ENCODE assay signal across 8 cellular contexts in the genomic region with DNA sequence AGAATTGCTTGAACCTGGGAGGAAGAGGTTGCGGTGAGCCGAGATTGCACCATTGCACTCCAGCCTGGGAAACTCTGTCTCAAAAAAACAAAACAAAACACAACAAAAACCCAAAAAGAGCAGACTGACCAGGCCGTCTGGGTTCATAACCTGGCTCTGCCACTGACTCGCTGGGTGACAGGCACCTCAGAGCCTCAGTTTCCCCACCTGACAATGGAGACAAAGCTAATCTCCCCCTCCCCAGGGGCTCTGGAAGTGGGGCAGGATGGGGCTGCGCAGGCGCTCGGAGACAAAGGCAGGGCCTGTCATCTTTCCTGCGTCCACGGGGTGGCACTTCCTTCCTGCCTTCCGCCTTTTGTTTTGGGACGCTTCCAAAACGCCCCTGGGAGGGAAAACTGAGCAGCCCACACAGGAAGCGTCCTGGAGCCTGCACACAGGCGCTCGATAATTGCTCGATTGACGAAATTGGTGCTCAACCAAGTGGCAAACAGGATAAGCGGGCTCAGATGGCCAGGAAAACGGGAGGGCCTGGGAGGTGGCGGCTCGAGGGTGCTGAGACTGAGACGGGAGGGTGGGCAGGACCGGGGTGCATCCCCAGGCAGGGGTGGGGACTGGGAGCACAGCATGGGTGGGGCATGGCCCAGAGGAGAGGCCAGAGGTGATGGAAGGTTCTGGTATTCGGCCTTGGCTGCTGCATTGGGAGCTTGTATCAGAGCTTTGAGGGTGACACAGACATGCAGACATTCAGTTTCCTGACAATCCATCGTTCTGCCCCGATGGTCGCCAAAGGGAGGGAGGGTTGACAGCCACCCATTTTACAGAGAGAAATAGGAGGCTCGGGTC. TPM values are rescaled to one million over a fixed set of nuclear protein-coding genes. Genes with fewer than 3 reads are reported as not detected.
DNase-seq lines count a peak whose midpoint lies in the region; ATAC-seq and TF ChIP-seq lines count a peak whose summit lies in the region.

No MANE protein-coding gene starts in this region.

- no peaks in the 10 kb centered on the region for H3K27me3 Mint-ChIP-seq in activated naive CD4-positive, alpha-beta T cell treated with anti-CD3 and anti-CD28 coated beads, Interleukin-2, amount 50 U/mL, for 24 hours
- peaks cover 26% of the 10 kb centered on the region for H3K27me3 Mint-ChIP-seq in neural crest cell (ENCODE audit: low read depth)

- H3K4me1 Mint-ChIP-seq in activated naive CD4-positive, alpha-beta T cell treated with anti-CD3 and anti-CD28 coated beads, Interleukin-2, amount 50 U/mL, for 24 hours: peaks cover 9% of the 10 kb centered on the region
- peaks cover 24% of the 10 kb centered on the region for H3K4me1 Mint-ChIP-seq in neural crest cell

- no peaks in the 10 kb centered on the region for H4K20me1 ChIP-seq in MM.1S (ENCODE audit: insufficient read depth, low read length)

- DNase-seq in DMS53 (lab: John Stamatoyannopoulos, UW): peak; percentile 83
- DNase-seq in MM.1S: peak; percentile 51
- peak; percentile 77 for DNase-seq in SK-MEL-5 (ENCODE audit: low read depth, low spot score)
- DNase-seq in neural crest cell (ENCODE audit: low read depth, low spot score): peak; percentile 69
- DNase-seq in thoracic aorta (ENCODE audit: low spot score): peak; percentile 63

- WGBS in gastroesophageal sphincter (ENCODE audit: low coverage in 1 of 2), 2 donors: 4 to 9% methylated on average over 7 to 14 of the region's 28 CpGs

- no peaks in the 10 kb centered on the region for H3K9me2 ChIP-seq in MM.1S (replicated peaks; ENCODE audit: insufficient read depth, low read length)

- ATAC-seq in gastroesophageal sphincter (peak; percentile 63), thoracic aorta (ENCODE audit: insufficient number of reproducible peaks, low FRiP score, low read depth) (peak; percentile 2), GM21717 (IDR thresholded peaks at IDR 0.05; ENCODE audit: unreplicated experiment) (no peak)

- H3K9me3 ChIP-seq in MM.1S (replicated peaks; ENCODE audit: insufficient read depth, low read length) (no peaks in the 10 kb centered on the region), gastroesophageal sphincter (no peaks in the 10 kb centered on the region), thoracic aorta (no peaks in the 10 kb centered on the region)

- peak; percentile 69 for TF ChIP-seq CTCF in MM.1S (IDR thresholded peaks at IDR 0.05; ENCODE audit: low read length)
- peak in 3 of 4 experiments; percentile 95 to 96 (median 96) for TF ChIP-seq CTCF in gastroesophageal sphincter (IDR thresholded peaks at IDR 0.05)
- TF ChIP-seq CTCF in neural crest cell (conservative IDR thresholded peaks at IDR 0.05): peak; percentile 75
- peak; percentile 88 for TF ChIP-seq CTCF in thoracic aorta (IDR thresholded peaks at IDR 0.05)

- no peak for TF ChIP-seq EP300 in gastroesophageal sphincter (IDR thresholded peaks at IDR 0.05)

- no peak overlapping the region for H3K27ac ChIP-seq in MM.1S (ENCODE audit: low read length)
- H3K27ac ChIP-seq in gastroesophageal sphincter: peak overlapping the region; percentile 80 to 97 (median 96)
- H3K27ac ChIP-seq in thoracic aorta: peak overlapping the region; percentile 96 to 99

- peak overlapping the region; percentile 85 for H3K4me3 Mint-ChIP-seq in activated naive CD4-positive, alpha-beta T cell treated with anti-CD3 and anti-CD28 coated beads, Interleukin-2, amount 50 U/mL, for 24 hours
- H3K4me3 Mint-ChIP-seq in neural crest cell: peak overlapping the region; percentile 87

- peaks cover 19% of the 10 kb centered on the region for H3F3A ChIP-seq in MM.1S (ENCODE audit: insufficient read depth, low read length)

- H2AFZ ChIP-seq in MM.1S (ENCODE audit: low read length): peak overlapping the region; percentile 86

- H3K27me3 ChIP-seq in MM.1S (replicated peaks; ENCODE audit: insufficient read depth, low read length) (no peaks in the 10 kb centered on the region), gastroesophageal sphincter (no peaks in the 10 kb centered on the region), thoracic aorta (replicated peaks; ENCODE audit: insufficient read depth) (no peaks in the 10 kb centered on the region)

- TF ChIP-seq POLR2A in gastroesophageal sphincter (IDR thresholded peaks at IDR 0.05): no peak

- H3K36me3 Mint-ChIP-seq in activated naive CD4-positive, alpha-beta T cell treated with anti-CD3 and anti-CD28 coated beads, Interleukin-2, amount 50 U/mL, for 24 hours: no peaks in the 10 kb centered on the region
- H3K36me3 Mint-ChIP-seq in neural crest cell (ENCODE audit: low read depth): peaks cover 10% of the 10 kb centered on the region

- in situ Hi-C loops in SK-MEL-5 (cut with HindIII; ENCODE audit: low pct_unique_long_range_greater_than_20kb, low sequenced_read_pairs): no loop called here

- no peaks in the 10 kb centered on the region for H3K36me3 ChIP-seq in MM.1S (replicated peaks; ENCODE audit: insufficient read depth, low read length)
- H3K36me3 ChIP-seq in gastroesophageal sphincter: no peaks in the 10 kb centered on the region
- H3K36me3 ChIP-seq in thoracic aorta: no peaks in the 10 kb centered on the region

- H3K79me2 ChIP-seq in MM.1S (ENCODE audit: low read length): no peaks in the 10 kb centered on the region

- H3K4me2 ChIP-seq in MM.1S (ENCODE audit: low read depth, low read length): peak overlapping the region; percentile 94

- peak overlapping the region; percentile 39; the same call in 1 of the 2 replicates for H3K9ac ChIP-seq in MM.1S (ENCODE audit: low read length)

- H3K27ac Mint-ChIP-seq in activated naive CD4-positive, alpha-beta T cell treated with anti-CD3 and anti-CD28 coated beads, Interleukin-2, amount 50 U/mL, for 24 hours: no peak overlapping the region
- H3K27ac Mint-ChIP-seq in neural crest cell (ENCODE audit: unreplicated experiment): peak overlapping the region; percentile 78

- H3K4me3 ChIP-seq in MM.1S (ENCODE audit: low read length) (peak overlapping the region; percentile 63), gastroesophageal sphincter (peak overlapping the region in 1 of 2 donors; percentile 35), thoracic aorta (peak overlapping the region; percentile 59)

- H3K9me3 Mint-ChIP-seq in activated naive CD4-positive, alpha-beta T cell treated with anti-CD3 and anti-CD28 coated beads, Interleukin-2, amount 50 U/mL, for 24 hours: no peaks in the 10 kb centered on the region
- H3K9me3 Mint-ChIP-seq in neural crest cell: no peaks in the 10 kb centered on the region

- no peaks in the 10 kb centered on the region for H3K4me1 ChIP-seq in MM.1S (ENCODE audit: low read length)
- H3K4me1 ChIP-seq in gastroesophageal sphincter: peaks cover 3 to 65% (median 34%) of the 10 kb centered on the region in 3 donors
- H3K4me1 ChIP-seq in thoracic aorta (ENCODE audit: control insufficient read depth in 1 of 2, low read depth in 2 of 2): peaks cover 27 to 48% of the 10 kb centered on the region in 2 donors

RNA-seq across cellular contexts. Expression of a gene that starts 17.8 kb away (rescaled TPM):
- 18.7 and 23.4 TPM in 2 replicates for total RNA-seq in SK-MEL-5 (2014; rRNA removed; shearing (Covaris generic))
- 12.4 and 15.1 TPM in 2 replicates for polyA plus RNA-seq in SK-MEL-5 (2015; cell fraction: cytosol; rRNA removed)
- polyA plus RNA-seq in SK-MEL-5 (2015; cell fraction: nucleus; rRNA removed): 8.3 and 10.8 TPM in 2 replicates
- total RNA-seq in gastroesophageal sphincter (1 to 10 TPM; 4.2 to 6.8 (median 5.7) TPM), neural crest cell (67.0 and 71.3 TPM in 2 replicates), thoracic aorta (1 to 10 TPM; 2.4 to 4.7 TPM)

RNA-seq across cellular contexts. Expression of a gene that starts 48.5 kb away (rescaled TPM):
- total RNA-seq in SK-MEL-5 (2014; rRNA removed; shearing (Covaris generic)): 39.0 and 51.2 TPM in 2 replicates
- 59.0 and 94.0 TPM in 2 replicates for polyA plus RNA-seq in SK-MEL-5 (2015; cell fraction: cytosol; rRNA removed)
- polyA plus RNA-seq in SK-MEL-5 (2015; cell fraction: nucleus; rRNA removed): 37.1 and 47.4 TPM in 2 replicates
- total RNA-seq in gastroesophageal sphincter: 10 to 100 TPM; 14.9 to 68.1 (median 32.6) TPM
- 141 and 152 TPM in 2 replicates for total RNA-seq in neural crest cell
- total RNA-seq in thoracic aorta: 100 to 1,000 TPM in 1 of 2 donors, 10 to 100 TPM in 1; 39.8 to 108 TPM

RNA-seq across cellular contexts. Expression of a gene that starts 59.6 kb away (rescaled TPM):
- 10.7 and 10.9 TPM in 2 replicates for total RNA-seq in SK-MEL-5 (2014; rRNA removed; shearing (Covaris generic))
- 27.1 and 33.6 TPM in 2 replicates for polyA plus RNA-seq in SK-MEL-5 (2015; cell fraction: cytosol; rRNA removed)
- polyA plus RNA-seq in SK-MEL-5 (2015; cell fraction: nucleus; rRNA removed): 6.4 and 17.2 TPM in 2 replicates
- total RNA-seq in gastroesophageal sphincter: 1,000 to 10,000 TPM in 3 of 4 donors, 100 to 1,000 TPM in 1; 913 to 1,808 (median 1,065) TPM
- total RNA-seq in neural crest cell: 32.1 and 34.2 TPM in 2 replicates
- total RNA-seq in thoracic aorta: 100 to 1,000 TPM; 647 to 689 TPM

Comparison
In these comparisons a context has a peak if more than half of its experiments do, and no peak if none do; other contexts are left out.
1. RNA of a gene that starts 59.6 kb away (total RNA-seq): 913 to 1,808 TPM in gastroesophageal sphincter and 647 to 689 TPM in thoracic aorta; 32.1 to 34.2 TPM in neural crest cell and 10.7 to 10.9 TPM in SK-MEL-5; every median in the first group is over 10 times any median in the second.
2. Peak in every context shown above with its lines, with median percentiles within 50 percentile points of each other: DNase-seq and CTCF ChIP-seq.